Comparison of ENCODE assay signal across 11 cellular contexts in genomic region chr7:98288064-98288823, GRCh38. TPM values are rescaled to one million over a fixed set of nuclear protein-coding genes. Genes with fewer than 3 reads are reported as not detected.
A peak's percentile ranks its signal among the peaks of the same experiment; 100 is the strongest.
DNase-seq lines count a peak whose midpoint lies in the region; ATAC-seq and TF ChIP-seq lines count a peak whose summit lies in the region.
"Had no signal": no experiment of that assay in that cellular context is flagged by ENCODE, and none has a peak within 500 bp of the region (broad histone marks: within the 10 kb centered on the region; RNA-seq: fewer than 3 reads in every experiment).

No MANE protein-coding gene starts in this region.

- no peak for TF ChIP-seq CTCF in RWPE2 (IDR thresholded peaks at IDR 0.05; ENCODE audit: poor library complexity, severe bottlenecking)
- no peak for TF ChIP-seq CTCF in right atrium auricular region (IDR thresholded peaks at IDR 0.05)

- H3K4me1 ChIP-seq in RWPE2 (ENCODE audit: insufficient read depth, poor library complexity, severe bottlenecking) (peaks cover 38% of the 10 kb centered on the region), right atrium auricular region (peaks cover 0 to 66% of the 10 kb centered on the region in 2 donors)

- ATAC-seq in RWPE2 (ENCODE audit: low read depth) = no peak
- ATAC-seq: natural killer cell, T-helper 17 cell had no signal

- H3K4me3 ChIP-seq in RWPE2 (ENCODE audit: severe bottlenecking) (no peak overlapping the region), right atrium auricular region (no peak overlapping the region), skin epidermis (no peak overlapping the region)

- no peaks in the 10 kb centered on the region for H3K9me3 Mint-ChIP-seq in immature natural killer cell
- H3K9me3 Mint-ChIP-seq: activated naive CD4-positive, alpha-beta T cell treated with anti-CD3 and anti-CD28 coated beads, Interleukin-2, amount 10 ng/mL, durations not matched to agents 7 days and 5 days; natural killer cell had no signal

- DNase-seq in SKM-1 treated with dmso at 0.1 percent for 144 hours (lab: John Stamatoyannopoulos, UW; ENCODE audit: unreplicated experiment) (peak; percentile 11), SKM-1 (lab: John Stamatoyannopoulos, UW; ENCODE audit: unreplicated experiment) (no peak), RWPE2 (ENCODE audit: low spot score) (no peak), right atrium auricular region (ENCODE audit: low spot score) (no peak), GM19238 (ENCODE audit: insufficient read length, low spot score) (no peak), immature natural killer cell (no peak), Kasumi-1 (lab: John Stamatoyannopoulos, UW) (no peak)
- DNase-seq: activated naive CD4-positive, alpha-beta T cell treated with anti-CD3 and anti-CD28 coated beads, Interleukin-2, amount 10 ng/mL, durations not matched to agents 7 days and 5 days; natural killer cell; T-helper 17 cell had no signal

- peaks cover 0 to 5% (median 0%) of the 10 kb centered on the region in 3 donors for H3K27me3 Mint-ChIP-seq in immature natural killer cell (ENCODE audit: low read depth in 3 of 3)
- H3K27me3 Mint-ChIP-seq: activated naive CD4-positive, alpha-beta T cell treated with anti-CD3 and anti-CD28 coated beads, Interleukin-2, amount 10 ng/mL, durations not matched to agents 7 days and 5 days; T-helper 17 cell had no signal

- H3K27ac Mint-ChIP-seq in immature natural killer cell = peak overlapping the region in 3 of 6 donors; percentile 45 to 65 (median 58)
- H3K27ac Mint-ChIP-seq: activated naive CD4-positive, alpha-beta T cell treated with anti-CD3 and anti-CD28 coated beads, Interleukin-2, amount 10 ng/mL, durations not matched to agents 7 days and 5 days; natural killer cell; T-helper 17 cell had no signal

- no peaks in the 10 kb centered on the region for H3K27me3 ChIP-seq in RWPE2 (ENCODE audit: insufficient read depth, poor library complexity, severe bottlenecking)
- no peaks in the 10 kb centered on the region for H3K27me3 ChIP-seq in right atrium auricular region

- no peaks in the 10 kb centered on the region for H3K36me3 Mint-ChIP-seq in immature natural killer cell
- H3K36me3 Mint-ChIP-seq: natural killer cell had no signal

- no peak overlapping the region for H3K4me3 Mint-ChIP-seq in immature natural killer cell
- H3K4me3 Mint-ChIP-seq: activated naive CD4-positive, alpha-beta T cell treated with anti-CD3 and anti-CD28 coated beads, Interleukin-2, amount 10 ng/mL, durations not matched to agents 7 days and 5 days; natural killer cell; T-helper 17 cell had no signal

- no peaks in the 10 kb centered on the region for H3K9me3 ChIP-seq in RWPE2 (ENCODE audit: severe bottlenecking)
- H3K9me3 ChIP-seq in right atrium auricular region = no peaks in the 10 kb centered on the region

- H3K27ac ChIP-seq in RWPE2 (ENCODE audit: poor library complexity, severe bottlenecking) = peak overlapping the region; percentile 91
- peak overlapping the region; percentile 11 to 98 for H3K27ac ChIP-seq in right atrium auricular region
- peak overlapping the region in 13 of 21 experiments; percentile 4 to 99 (median 94) for H3K27ac ChIP-seq in skin epidermis

- H3K36me3 ChIP-seq in RWPE2 (ENCODE audit: low read depth) (peaks cover 55% of the 10 kb centered on the region), right atrium auricular region (peaks cover 20% of the 10 kb centered on the region)

- peaks cover 13 to 17% of the 10 kb centered on the region in 2 donors for H3K4me1 Mint-ChIP-seq in immature natural killer cell

RNA-seq across cellular contexts. Expression of gene BRI3, which starts 6.8 kb away (rescaled TPM):
- total RNA-seq in right atrium auricular region = 10 to 100 TPM; 55.6 to 61.1 TPM
- polyA plus RNA-seq in immature natural killer cell = 10 to 100 TPM; 15.8 to 18.3 (median 17.2) TPM

RNA-seq across cellular contexts. Expression of gene TECPR1, which starts 36.2 kb away (rescaled TPM):
- total RNA-seq in right atrium auricular region = 10 to 100 TPM; 11.5 to 13.9 TPM
- 10 to 100 TPM in 1 of 3 donors, 1 to 10 TPM in 2; 5.2 to 12.3 (median 6.7) TPM for polyA plus RNA-seq in immature natural killer cell
